Comparison of ENCODE assay signal across 8 cellular contexts in genomic region chr12:30794591-30795409, GRCh38. TPM values are rescaled to one million over a fixed set of nuclear protein-coding genes. Genes with fewer than 3 reads are reported as not detected.
DNase-seq lines count a peak whose midpoint lies in the region; ATAC-seq and TF ChIP-seq lines count a peak whose summit lies in the region.

No MANE protein-coding gene starts in this region.

- peaks cover 10% of the 10 kb centered on the region for H3K4me1 ChIP-seq in psoas muscle

- H3K4me3 ChIP-seq in fibroblast of the aortic adventitia (ENCODE audit: low read depth, low read length), result peak overlapping the region; percentile 82
- H3K4me3 ChIP-seq in psoas muscle, result peak overlapping the region; percentile 88

- no peaks in the 10 kb centered on the region for H3K27me3 ChIP-seq in psoas muscle (ENCODE audit: insufficient read depth in 3 of 3, low read length in 2 of 3)

- no peaks in the 10 kb centered on the region for H3K9me3 ChIP-seq in psoas muscle

- H3K36me3 ChIP-seq in psoas muscle (ENCODE audit: insufficient read depth in 1 of 2, low read depth in 1 of 2), result no peaks in the 10 kb centered on the region

- H3K27ac ChIP-seq in VCaP, result peak overlapping the region; percentile 80
- H3K27ac ChIP-seq in psoas muscle, result peak overlapping the region; percentile 80

- intact Hi-C loops in psoas muscle (cut with DNase I), result loop anchor here in 1 of 2 donors (5.0 kb wide), 1 partner anchor 1012 kb away; the partner anchor contains the start of gene TMTC1

- no peak for TF ChIP-seq CTCF in VCaP (conservative IDR thresholded peaks at IDR 0.05)
- TF ChIP-seq CTCF in fibroblast of the aortic adventitia (IDR thresholded peaks at IDR 0.05; ENCODE audit: insufficient read depth, low read length), result no peak
- TF ChIP-seq CTCF in psoas muscle (IDR thresholded peaks at IDR 0.05), result no peak

- peak; percentile 48 for DNase-seq in stimulated activated CD4-positive, alpha-beta T cell treated with anti-CD3 and anti-CD28 coated beads, Interleukin-15, amount 100 ng/mL, for 24 hours
- DNase-seq in stimulated activated CD4-positive, alpha-beta T cell treated with anti-CD3 and anti-CD28 coated beads, Interleukin-4, amount 100 ng/mL, for 4 hours, result no peak
- DNase-seq in fibroblast of the aortic adventitia (ENCODE audit: low read depth), result peak; percentile 95
- DNase-seq in psoas muscle, result no peak

- ATAC-seq in psoas muscle (peak in 3 of 4 donors; percentile 10 to 28 (median 18)), GM18519 (IDR thresholded peaks at IDR 0.05; ENCODE audit: low FRiP score, unreplicated experiment) (no peak), HG03354 (IDR thresholded peaks at IDR 0.05; ENCODE audit: poor library complexity, severe bottlenecking, unreplicated experiment) (no peak), HG03342 (IDR thresholded peaks at IDR 0.05; ENCODE audit: unreplicated experiment) (no peak)

- 87 to 94% (median 89%) methylated on average over 13 of the region's 13 CpGs for WGBS in psoas muscle, 3 donors

RNA-seq across cellular contexts. Expression of gene CAPRIN2, which starts 40.0 kb away (rescaled TPM):
- total RNA-seq in fibroblast of the aortic adventitia (ENCODE audit: low replicate concordance) (16.4 and 82.2 TPM in 2 replicates), psoas muscle (10 to 100 TPM in 3 of 4 donors, 1 to 10 TPM in 1; 9.0 to 17.7 (median 14.2) TPM)
- polyA plus RNA-seq in psoas muscle, result 10 to 100 TPM in 2 of 3 donors, 1 to 10 TPM in 1; 4.9 to 11.1 (median 10.4) TPM

Comparison
In these comparisons a context has a peak if more than half of its experiments do, and no peak if none do; other contexts are left out.
1. DNase-seq: peak in stimulated activated CD4-positive, alpha-beta T cell treated with anti-CD3 and anti-CD28 coated beads, Interleukin-15, amount 100 ng/mL, for 24 hours (single experiment) and fibroblast of the aortic adventitia (single experiment); none in stimulated activated CD4-positive, alpha-beta T cell treated with anti-CD3 and anti-CD28 coated beads, Interleukin-4, amount 100 ng/mL, for 4 hours (0 of 2) and psoas muscle (0 of 2).
2. ATAC-seq: peak in psoas muscle (3 of 4); none in GM18519 (single experiment), HG03354 (single experiment) and HG03342 (single experiment).